In genomic region chr2:18432999-18433398, GRCh38 we compare ENCODE assay signal across 21 cellular contexts.
A peak's percentile ranks its signal among the peaks of the same experiment; 100 is the strongest.
DNase-seq lines count a peak whose midpoint lies in the region; ATAC-seq and TF ChIP-seq lines count a peak whose summit lies in the region.
"Had no signal": no experiment of that assay in that cellular context is flagged by ENCODE, and none has a peak within 500 bp of the region (broad histone marks: within the 10 kb centered on the region; RNA-seq: fewer than 3 reads in every experiment).

No MANE protein-coding gene starts in this region.

- no peaks in the 10 kb centered on the region for H3K9me3 ChIP-seq in ascending aorta
- H3K9me3 ChIP-seq in right cardiac atrium (ENCODE audit: control insufficient read depth, low read length): no peaks in the 10 kb centered on the region
- H3K9me3 ChIP-seq: A549, adrenal gland, MG63, Peyer's patch had no signal

- H3K27me3 Mint-ChIP-seq in nephron (ENCODE audit: low read depth): no peaks in the 10 kb centered on the region

- H3K4me3 ChIP-seq in AG10803 (ENCODE audit: low read length) (no peak overlapping the region), ascending aorta (no peak overlapping the region), right cardiac atrium (ENCODE audit: low read length) (no peak overlapping the region)
- H3K4me3 ChIP-seq: A549, adrenal gland, coronary artery, MG63, Peyer's patch had no signal

- H3K27me3 ChIP-seq in ascending aorta: no peaks in the 10 kb centered on the region
- no peaks in the 10 kb centered on the region for H3K27me3 ChIP-seq in right cardiac atrium (ENCODE audit: control insufficient read depth, insufficient read depth)
- H3K27me3 ChIP-seq: adrenal gland, MG63, Peyer's patch had no signal

- H3K4me1 ChIP-seq in ascending aorta (peaks cover 0 to 7% of the 10 kb centered on the region in 2 donors), right cardiac atrium (ENCODE audit: control insufficient read depth, insufficient read depth, low read length) (no peaks in the 10 kb centered on the region)
- H3K4me1 ChIP-seq: A549, adrenal gland, Peyer's patch had no signal

- H3K27ac ChIP-seq in ascending aorta (peak overlapping the region; percentile 7 to 10), right cardiac atrium (ENCODE audit: low read length) (no peak overlapping the region)
- H3K27ac ChIP-seq: A549, adrenal gland, coronary artery, VCaP had no signal

- H3K4me1 Mint-ChIP-seq in nephron: peaks cover 35% of the 10 kb centered on the region
- H3K4me1 Mint-ChIP-seq: activated T-helper 17 cell treated with anti-CD3 and anti-CD28 coated beads, Interleukin-2, amount 50 U/mL, for 72 hours had no signal

- no peaks in the 10 kb centered on the region for H3K36me3 ChIP-seq in ascending aorta
- H3K36me3 ChIP-seq: adrenal gland, MG63, Peyer's patch had no signal

- WGBS in right cardiac atrium: 22% methylated on average over 5 of the region's 5 CpGs

- peak; percentile 47 to 68 for ATAC-seq in right cardiac atrium
- no peak for ATAC-seq in HG03354 (IDR thresholded peaks at IDR 0.05; ENCODE audit: poor library complexity, severe bottlenecking, unreplicated experiment)
- ATAC-seq: A549; activated T-helper 17 cell treated with anti-CD3 and anti-CD28 coated beads, Interleukin-2, amount 50 U/mL, for 72 hours; left colon had no signal

- TF ChIP-seq CTCF in AG10803 (conservative IDR thresholded peaks at IDR 0.05; ENCODE audit: low read length): no peak
- no peak for TF ChIP-seq CTCF in ascending aorta (IDR thresholded peaks at IDR 0.05)
- TF ChIP-seq CTCF in nephron (IDR thresholded peaks at IDR 0.05; ENCODE audit: unreplicated experiment in 3 of 3): no peak

- DNase-seq in AG10803 (ENCODE audit: low read depth): peak; percentile 27
- DNase-seq in ascending aorta (ENCODE audit: low spot score in 2 of 2): no peak
- peak in 2 of 3 donors; percentile 38 to 68 for DNase-seq in right cardiac atrium
- no peak for DNase-seq in GF-D8 (lab: John Stamatoyannopoulos, UW)
- DNase-seq in stimulated activated CD4-positive, alpha-beta T cell treated with anti-CD3 and anti-CD28 coated beads, Interleukin-12 subunit alpha, Interleukin-12 subunit beta, amount 100 ng/mL, for 4 hours: no peak
- no peak for DNase-seq in activated CD4-positive, alpha-beta T cell treated with anti-CD3 and anti-CD28 coated beads for 48 hours
- DNase-seq: adrenal gland; CD4-positive, alpha-beta T cell; MG63; NCI-H187 treated with DMSO at 0.1 percent for 48 hours; NCI-H526 treated with DMSO at 0.1 percent for 48 hours; Peyer's patch; stimulated activated CD4-positive, alpha-beta T cell treated with anti-CD3 and anti-CD28 coated beads, Interleukin-2, amount 100 ng/mL, for 48 hours; stimulated activated CD8-positive, alpha-beta memory T cell treated with anti-CD3 and anti-CD28 coated beads, Interleukin-4, amount 100 ng/mL, for 48 hours had no signal

- no peaks in the 10 kb centered on the region for H3K36me3 Mint-ChIP-seq in nephron (ENCODE audit: low read depth)

- H3K9me3 Mint-ChIP-seq in nephron: no peaks in the 10 kb centered on the region
- H3K9me3 Mint-ChIP-seq: activated T-helper 17 cell treated with anti-CD3 and anti-CD28 coated beads, Interleukin-2, amount 50 U/mL, for 72 hours; CD4-positive, alpha-beta T cell had no signal

- no peak overlapping the region for H3K4me3 Mint-ChIP-seq in nephron
- H3K4me3 Mint-ChIP-seq: activated T-helper 17 cell treated with anti-CD3 and anti-CD28 coated beads, Interleukin-2, amount 50 U/mL, for 72 hours; CD4-positive, alpha-beta T cell had no signal

- peak overlapping the region; percentile 27 to 59 (median 32) for H3K27ac Mint-ChIP-seq in nephron
- H3K27ac Mint-ChIP-seq: activated T-helper 17 cell treated with anti-CD3 and anti-CD28 coated beads, Interleukin-2, amount 50 U/mL, for 72 hours; CD4-positive, alpha-beta T cell had no signal

- intact Hi-C loops in ascending aorta (cut with DNase I): loop anchor here (10.0 kb wide), 1 partner anchor 462 kb away; no protein-coding TSS in a partner anchor
- intact Hi-C loops in right cardiac atrium (cut with DNase I): no loop called here

Comparison
In these comparisons a context has a peak if more than half of its experiments do, and no peak if none do; other contexts are left out.
1. DNase-seq: peak in AG10803 (single experiment) and right cardiac atrium (2 of 3); none in ascending aorta (0 of 2), GF-D8 (single experiment), stimulated activated CD4-positive, alpha-beta T cell treated with anti-CD3 and anti-CD28 coated beads, Interleukin-12 subunit alpha, Interleukin-12 subunit beta, amount 100 ng/mL, for 4 hours (single experiment) and activated CD4-positive, alpha-beta T cell treated with anti-CD3 and anti-CD28 coated beads for 48 hours (single experiment).